ENCODE assay signal across 8 cellular contexts in the genomic region with DNA sequence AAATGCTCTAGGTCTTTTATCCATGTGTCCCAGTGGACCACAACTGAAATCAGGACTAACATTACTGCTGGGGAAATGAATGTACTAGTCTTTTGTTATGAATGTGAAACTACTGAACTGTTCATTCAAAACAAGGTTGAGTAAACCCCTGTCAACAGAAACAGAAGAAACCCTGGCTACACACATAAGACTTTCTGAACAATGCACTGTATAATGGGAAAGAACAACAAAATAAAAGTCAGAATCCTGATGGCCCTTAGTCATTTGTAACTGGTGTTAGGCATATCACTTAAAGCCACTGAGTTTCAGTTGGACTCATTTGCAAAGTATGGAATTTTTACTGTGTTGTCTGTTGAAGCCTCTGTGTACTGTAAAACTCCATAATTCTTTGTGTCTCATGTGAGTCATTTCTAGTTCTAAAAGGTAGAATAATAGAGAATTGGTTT.
DNase-seq lines count a peak whose midpoint lies in the region; ATAC-seq lines count a peak whose summit lies in the region.

No MANE protein-coding gene starts in this region.

- peaks cover 19 to 29% (median 27%) of the 10 kb centered on the region in 3 donors for H3K36me3 Mint-ChIP-seq in immature natural killer cell

- H3K27ac Mint-ChIP-seq in immature natural killer cell: no peak overlapping the region

- no peak for DNase-seq in cerebellar nuclear complex (lab: John Stamatoyannopoulos, UW)
- DNase-seq in GF-D8 (lab: John Stamatoyannopoulos, UW): no peak
- no peak for DNase-seq in immature natural killer cell
- no peak for DNase-seq in effector CD8-positive, alpha-beta T cell (lab: John Stamatoyannopoulos, UW)

- no peaks in the 10 kb centered on the region for H3K4me1 Mint-ChIP-seq in immature natural killer cell

- no peak overlapping the region for H3K4me3 Mint-ChIP-seq in immature natural killer cell

- no peaks in the 10 kb centered on the region for H3K27me3 Mint-ChIP-seq in immature natural killer cell (ENCODE audit: low read depth in 3 of 3)

- no peaks in the 10 kb centered on the region for H3K9me3 Mint-ChIP-seq in immature natural killer cell

- ATAC-seq in GM18499 (IDR thresholded peaks at IDR 0.05; ENCODE audit: insufficient read depth, unreplicated experiment) (peak; percentile 53), GM21447 (IDR thresholded peaks at IDR 0.05; ENCODE audit: unreplicated experiment) (peak; percentile 84), HG03460 (IDR thresholded peaks at IDR 0.05; ENCODE audit: unreplicated experiment) (peak; percentile 86), esophagus mucosa (peak; percentile 37)
